ENCODE assay signal across 29 cellular contexts in genomic region chr7:43914795-43915194, GRCh38.
"Had no signal": no experiment of that assay in that cellular context is flagged by ENCODE, and none has a peak within 500 bp of the region (broad histone marks: within the 10 kb centered on the region; RNA-seq: fewer than 3 reads in every experiment).

No MANE protein-coding gene starts in this region.

- DNase-seq: activated CD4-positive, alpha-beta memory T cell treated with anti-CD3 and anti-CD28 coated beads for 36 hours; activated CD4-positive, alpha-beta T cell treated with anti-CD3 and anti-CD28 coated beads for 36 hours; activated CD4-positive, alpha-beta T cell treated with anti-CD3 and anti-CD28 coated beads, Interleukin-2, amount 10 ng/mL, durations not matched to agents 24 days and 14 days; activated CD4-positive, CD25-positive, alpha-beta regulatory T cell; activated CD4-positive, CD25-positive, alpha-beta regulatory T cell treated with anti-CD3 and anti-CD28 coated beads, Interleukin-2, amount 50 U/mL, for 72 hours; activated CD8-positive, alpha-beta memory T cell treated with anti-CD3 and anti-CD28 coated beads, Interleukin-2, amount 10 ng/mL, durations not matched to agents 7 days and 5 days; activated CD8-positive, alpha-beta memory T cell treated with anti-CD3 and anti-CD28 coated beads, Interleukin-2, amount 50 U/mL, for 4 hours; activated CD8-positive, alpha-beta T cell treated with anti-CD3 and anti-CD28 coated beads, Interleukin-2, amount 10 ng/mL, durations not matched to agents 7 days and 5 days; activated effector memory CD4-positive, alpha-beta T cell treated with anti-CD3 and anti-CD28 coated beads, Interleukin-2, amount 50 U/mL, for 16 hours; activated naive CD4-positive, alpha-beta T cell treated with anti-CD3 and anti-CD28 coated beads for 36 hours; activated naive CD8-positive, alpha-beta T cell treated with anti-CD3 and anti-CD28 coated beads for 36 hours; activated naive CD8-positive, alpha-beta T cell treated with anti-CD3 and anti-CD28 coated beads, Interleukin-2, amount 50 U/mL, for 24 hours; activated T-cell treated with anti-CD3 and anti-CD28 coated beads, Interleukin-2, amount 50 U/mL, for 1 hour; activated T-cell treated with anti-CD3 and anti-CD28 coated beads, Interleukin-2, amount 50 U/mL, for 48 hours; central memory CD4-positive, alpha-beta T cell; cerebellar nuclear complex; colonic mucosa; effector CD8-positive, alpha-beta T cell; foreskin fibroblast; head of caudate nucleus; T-helper 1 cell; T-helper 17 cell; T1000; WERI-Rb-1 had no signal

- H3K27me3 ChIP-seq: adrenal gland, ascending aorta, breast epithelium, cardiac muscle cell, colonic mucosa had no signal

- H3K9me3 ChIP-seq: adrenal gland, ascending aorta, colonic mucosa had no signal

- H3K27ac ChIP-seq: adrenal gland, ascending aorta, breast epithelium, cardiac muscle cell, colonic mucosa, WERI-Rb-1 had no signal

- FAIRE-seq: frontal cortex had no signal

- H3K4me3 ChIP-seq: adrenal gland, ascending aorta, breast epithelium, cardiac muscle cell, colonic mucosa had no signal

- H3K36me3 ChIP-seq: adrenal gland, ascending aorta, breast epithelium, cardiac muscle cell, colonic mucosa, WERI-Rb-1 had no signal

- H3K4me1 ChIP-seq: adrenal gland, ascending aorta, breast epithelium, colonic mucosa had no signal
